8 cellular contexts compared by ENCODE assay signal in the genomic region with DNA sequence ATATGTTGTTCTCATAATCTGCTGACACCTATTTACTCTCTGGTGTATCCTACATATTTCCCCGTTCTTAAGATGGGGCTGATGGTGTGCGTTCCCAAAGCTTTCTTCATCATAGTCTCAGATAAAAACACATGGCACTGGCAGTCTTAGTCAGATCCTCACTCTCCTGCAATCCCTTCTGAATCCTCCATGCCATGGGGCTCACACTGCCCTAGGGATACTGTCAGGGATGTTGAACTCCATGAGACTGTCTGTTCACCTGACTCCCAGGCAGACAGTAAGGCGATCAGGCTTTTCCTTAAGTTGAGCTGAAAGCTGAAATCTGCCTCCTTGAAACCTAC.
DNase-seq lines count a peak whose midpoint lies in the region; ATAC-seq and TF ChIP-seq lines count a peak whose summit lies in the region.

No MANE protein-coding gene starts in this region.

- CTCF ChIA-PET in activated CD4-positive, alpha-beta T cell treated with anti-CD3 and anti-CD28 coated beads for 36 hours (lab: Charles Lee): interaction anchor here (0.7 to 1.1 kb wide), 2 partner anchors 10 to 58 kb away, joined by 3 to 4 read pairs; no protein-coding TSS in a partner anchor
- CTCF ChIA-PET in activated naive CD4-positive, alpha-beta T cell treated with anti-CD3 and anti-CD28 coated beads, Interleukin-2, amount 10 ng/mL, durations not matched to agents 7 days and 5 days (lab: Charles Lee): interaction anchor here (1.0 kb wide), 1 partner anchor 16 kb away, joined by 3 read pairs; no protein-coding TSS in a partner anchor

- WGBS in esophagus muscularis mucosa: 83% methylated on average over 3 of the region's 3 CpGs

- H3K36me3 ChIP-seq in esophagus muscularis mucosa (no peaks in the 10 kb centered on the region), HAP-1 (replicated peaks) (no peaks in the 10 kb centered on the region)

- H3K27me3 Mint-ChIP-seq in activated CD4-positive, alpha-beta T cell treated with anti-CD3 and anti-CD28 coated beads for 36 hours: no peaks in the 10 kb centered on the region
- no peaks in the 10 kb centered on the region for H3K27me3 Mint-ChIP-seq in stimulated activated naive B cell treated with anti-CD40 and anti-IgM and Interleukin-4, amounts not matched to agents 10 μg/mL and 1 μg/mL and 100 μg/mL, for 72 hours
- H3K27me3 Mint-ChIP-seq in activated naive CD4-positive, alpha-beta T cell treated with anti-CD3 and anti-CD28 coated beads, Interleukin-2, amount 10 ng/mL, durations not matched to agents 7 days and 5 days: no peaks in the 10 kb centered on the region

- in situ Hi-C loops in HAP-1 (cut with MboI; ENCODE audit: low sequenced_read_pairs): no loop called here

- POLR2A ChIA-PET in activated CD4-positive, alpha-beta T cell treated with anti-CD3 and anti-CD28 coated beads for 36 hours (lab: Charles Lee): interaction anchor here (0.7 kb wide), 1 partner anchor 23 kb away, joined by 4 read pairs; no protein-coding TSS in a partner anchor

- no peak overlapping the region for H3K4me3 Mint-ChIP-seq in activated CD4-positive, alpha-beta T cell treated with anti-CD3 and anti-CD28 coated beads for 36 hours
- no peak overlapping the region for H3K4me3 Mint-ChIP-seq in stimulated activated naive B cell treated with anti-CD40 and anti-IgM and Interleukin-4, amounts not matched to agents 10 μg/mL and 1 μg/mL and 100 μg/mL, for 72 hours
- no peak overlapping the region for H3K4me3 Mint-ChIP-seq in activated naive CD4-positive, alpha-beta T cell treated with anti-CD3 and anti-CD28 coated beads, Interleukin-2, amount 10 ng/mL, durations not matched to agents 7 days and 5 days

- DNase-seq in activated CD4-positive, alpha-beta T cell treated with anti-CD3 and anti-CD28 coated beads for 36 hours: no peak
- DNase-seq in activated CD4-positive, alpha-beta T cell treated with anti-CD3 and anti-CD28 coated beads, Interleukin-2, amount 50 U/mL, for 1 hour: no peak
- DNase-seq in NCI-H69 (lab: John Stamatoyannopoulos, UW) (peak; percentile 77), esophagus muscularis mucosa (ENCODE audit: extremely low spot score) (no peak), globus pallidus (ENCODE audit: low spot score) (no peak), HAP-1 (ENCODE audit: low spot score in 2 of 2) (no peak)
- no peak for DNase-seq in stimulated activated naive B cell treated with anti-CD40 and anti-IgM and Interleukin-4, amounts not matched to agents 10 μg/mL and 1 μg/mL and 100 μg/mL, for 72 hours
- DNase-seq in activated naive CD4-positive, alpha-beta T cell treated with anti-CD3 and anti-CD28 coated beads, Interleukin-2, amount 10 ng/mL, durations not matched to agents 7 days and 5 days: no peak

- H3K27ac Mint-ChIP-seq in activated CD4-positive, alpha-beta T cell treated with anti-CD3 and anti-CD28 coated beads for 36 hours: peak overlapping the region; percentile 63
- peak overlapping the region; percentile 80 for H3K27ac Mint-ChIP-seq in stimulated activated naive B cell treated with anti-CD40 and anti-IgM and Interleukin-4, amounts not matched to agents 10 μg/mL and 1 μg/mL and 100 μg/mL, for 72 hours
- H3K27ac Mint-ChIP-seq in activated naive CD4-positive, alpha-beta T cell treated with anti-CD3 and anti-CD28 coated beads, Interleukin-2, amount 10 ng/mL, durations not matched to agents 7 days and 5 days: no peak overlapping the region

- no peak for TF ChIP-seq CTCF in esophagus muscularis mucosa (IDR thresholded peaks at IDR 0.05)

- no peak for TF ChIP-seq POLR2A in esophagus muscularis mucosa (IDR thresholded peaks at IDR 0.05; ENCODE audit: low read depth)

- peaks cover 27% of the 10 kb centered on the region for H3K4me1 Mint-ChIP-seq in activated CD4-positive, alpha-beta T cell treated with anti-CD3 and anti-CD28 coated beads for 36 hours
- peaks cover 16 to 24% of the 10 kb centered on the region in 2 donors for H3K4me1 Mint-ChIP-seq in stimulated activated naive B cell treated with anti-CD40 and anti-IgM and Interleukin-4, amounts not matched to agents 10 μg/mL and 1 μg/mL and 100 μg/mL, for 72 hours
- H3K4me1 Mint-ChIP-seq in activated naive CD4-positive, alpha-beta T cell treated with anti-CD3 and anti-CD28 coated beads, Interleukin-2, amount 10 ng/mL, durations not matched to agents 7 days and 5 days: peaks cover 27% of the 10 kb centered on the region

- H3K27me3 ChIP-seq in esophagus muscularis mucosa (no peaks in the 10 kb centered on the region), HAP-1 (ENCODE audit: low read depth) (no peaks in the 10 kb centered on the region)

- peak; percentile 20 for ATAC-seq in activated CD4-positive, alpha-beta T cell treated with anti-CD3 and anti-CD28 coated beads for 36 hours
- peak; percentile 23 to 27 for ATAC-seq in stimulated activated naive B cell treated with anti-CD40 and anti-IgM and Interleukin-4, amounts not matched to agents 10 μg/mL and 1 μg/mL and 100 μg/mL, for 72 hours (replicated peaks)

- H3K27ac ChIP-seq in esophagus muscularis mucosa (replicated peaks in 1 of 4): peak overlapping the region; percentile 51 to 63 (median 54)

- peaks cover 6% of the 10 kb centered on the region for H3K36me3 Mint-ChIP-seq in activated CD4-positive, alpha-beta T cell treated with anti-CD3 and anti-CD28 coated beads for 36 hours (ENCODE audit: low read depth)
- H3K36me3 Mint-ChIP-seq in stimulated activated naive B cell treated with anti-CD40 and anti-IgM and Interleukin-4, amounts not matched to agents 10 μg/mL and 1 μg/mL and 100 μg/mL, for 72 hours: peaks cover 3 to 10% of the 10 kb centered on the region in 2 donors
- peaks cover 10% of the 10 kb centered on the region for H3K36me3 Mint-ChIP-seq in activated naive CD4-positive, alpha-beta T cell treated with anti-CD3 and anti-CD28 coated beads, Interleukin-2, amount 10 ng/mL, durations not matched to agents 7 days and 5 days

- peak overlapping the region in 2 of 4 donors; percentile 2 to 22 for H3K4me3 ChIP-seq in esophagus muscularis mucosa
- H3K4me3 ChIP-seq in HAP-1: no peak overlapping the region

- intact Hi-C loops in activated CD4-positive, alpha-beta T cell treated with anti-CD3 and anti-CD28 coated beads for 36 hours (cut with DNase I, micrococcal nuclease): loop anchor here in 1 of 2 experiments (2.0 to 5.0 kb wide), 5 partner anchors 64 to 161 kb away; a partner anchor contains a TSS
- intact Hi-C loops in esophagus muscularis mucosa (cut with DNase I): loop anchor here (10.0 kb wide), 1 partner anchor 76 kb away; a partner anchor contains a TSS

- H3K9me3 Mint-ChIP-seq in activated CD4-positive, alpha-beta T cell treated with anti-CD3 and anti-CD28 coated beads for 36 hours (ENCODE audit: low read depth): no peaks in the 10 kb centered on the region
- H3K9me3 Mint-ChIP-seq in stimulated activated naive B cell treated with anti-CD40 and anti-IgM and Interleukin-4, amounts not matched to agents 10 μg/mL and 1 μg/mL and 100 μg/mL, for 72 hours: no peaks in the 10 kb centered on the region
- H3K9me3 Mint-ChIP-seq in activated naive CD4-positive, alpha-beta T cell treated with anti-CD3 and anti-CD28 coated beads, Interleukin-2, amount 10 ng/mL, durations not matched to agents 7 days and 5 days: no peaks in the 10 kb centered on the region

- no peaks in the 10 kb centered on the region for H3K9me3 ChIP-seq in esophagus muscularis mucosa
- H3K9me3 ChIP-seq in HAP-1: no peaks in the 10 kb centered on the region

- H3K4me1 ChIP-seq in esophagus muscularis mucosa: peaks cover 30 to 42% (median 37%) of the 10 kb centered on the region in 4 donors
- peaks cover 11% of the 10 kb centered on the region for H3K4me1 ChIP-seq in HAP-1

- TF ChIP-seq EP300 in esophagus muscularis mucosa (IDR thresholded peaks at IDR 0.05): no peak
